24 cellular contexts compared by ENCODE assay signal in the genomic region with DNA sequence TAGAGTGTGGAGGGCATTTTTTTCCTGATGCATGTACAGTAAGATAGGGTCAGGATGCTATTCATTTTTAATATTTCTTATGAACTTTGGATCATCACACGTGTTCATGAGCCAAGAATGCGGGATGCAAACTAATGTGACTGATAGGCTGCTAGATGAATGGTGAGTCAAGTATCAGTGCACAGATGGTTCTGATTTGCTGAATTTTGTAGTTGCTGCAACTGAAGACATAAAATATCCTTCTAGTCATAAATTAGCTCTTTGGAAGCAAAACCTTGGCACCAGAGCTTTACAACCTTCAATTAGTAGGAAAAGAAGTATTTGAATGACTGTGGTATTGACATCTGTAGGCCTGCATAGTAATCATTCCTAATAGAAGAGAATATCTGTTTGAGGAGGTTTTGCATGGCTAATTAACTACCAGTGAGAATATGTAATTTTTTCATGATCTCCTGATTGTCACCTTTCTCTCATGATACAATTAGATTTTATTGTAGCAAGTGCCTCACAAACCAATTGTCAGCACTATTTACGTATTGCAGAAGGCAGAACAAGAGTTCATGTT.
DNase-seq lines count a peak whose midpoint lies in the region; TF ChIP-seq lines count a peak whose summit lies in the region.
"Had no signal": no experiment of that assay in that cellular context is flagged by ENCODE, and none has a peak within 500 bp of the region (broad histone marks: within the 10 kb centered on the region; RNA-seq: fewer than 3 reads in every experiment).

No MANE protein-coding gene starts in this region.

- H3K4me1 ChIP-seq in ascending aorta: no peaks in the 10 kb centered on the region
- H3K4me1 ChIP-seq: colonic mucosa, left lung, psoas muscle had no signal

- H3K36me3 ChIP-seq in ascending aorta: peaks cover 0 to 3% of the 10 kb centered on the region in 2 donors
- H3K36me3 ChIP-seq: adrenal gland, colonic mucosa had no signal

- H3K27me3 ChIP-seq in ascending aorta: no peaks in the 10 kb centered on the region
- H3K27me3 ChIP-seq: adrenal gland, colonic mucosa, left lung had no signal

- H3K9me3 ChIP-seq in ascending aorta: no peaks in the 10 kb centered on the region
- H3K9me3 ChIP-seq: adrenal gland, colonic mucosa, left lung, psoas muscle had no signal

- TF ChIP-seq CTCF in astrocyte of the spinal cord (IDR thresholded peaks at IDR 0.05; ENCODE audit: low read depth, low read length) (no peak), GM13977 (IDR thresholded peaks at IDR 0.05; ENCODE audit: extremely low read depth, insufficient read depth, missing control alignments) (no peak), ascending aorta (IDR thresholded peaks at IDR 0.05) (no peak)

- peak; percentile 33 for DNase-seq in GM03348 (ENCODE audit: low spot score)
- DNase-seq in NCI-H1417 treated with DMSO at 0.1 percent for 48 hours (lab: John Stamatoyannopoulos, UW): peak; percentile 12
- peak; percentile 7 for DNase-seq in astrocyte of the spinal cord (ENCODE audit: low read depth, low spot score)
- DNase-seq in skeletal muscle cell (ENCODE audit: low read depth): peak; percentile 41
- no peak for DNase-seq in SW 1271 (lab: John Stamatoyannopoulos, UW)
- DNase-seq in GM13977 (ENCODE audit: low spot score): no peak
- DNase-seq in HuH-7.5 (ENCODE audit: low spot score): no peak
- DNase-seq in ascending aorta (ENCODE audit: low spot score in 2 of 2): no peak
- DNase-seq: activated CD4-positive, alpha-beta T cell treated with anti-CD3 and anti-CD28 coated beads for 36 hours; activated CD8-positive, alpha-beta memory T cell treated with anti-CD3 and anti-CD28 coated beads for 24 hours; activated T-cell treated with anti-CD3 and anti-CD28 coated beads, Interleukin-2, amount 50 U/mL, for 1 hour; adrenal gland; colonic mucosa; endodermal cell; GF-D8; H9; KBM-7; left lung; mesendoderm; NCI-H2171; NCI-H524 treated with DMSO at 0.1 percent for 48 hours; psoas muscle; stimulated activated CD8-positive, alpha-beta memory T cell treated with anti-CD3 and anti-CD28 coated beads, Interleukin-4, amount 100 ng/mL, for 48 hours; T-helper 2 cell had no signal

- in situ Hi-C loops in astrocyte of the spinal cord (cut with HindIII; ENCODE audit: low sequenced_read_pairs): no loop called here
- in situ Hi-C loops in GM13977 (cut with MboI; ENCODE audit: low pct_unique_long_range_greater_than_20kb, low sequenced_read_pairs, unreplicated experiment): no loop called here

- intact Hi-C loops in ascending aorta (cut with DNase I): no loop called here

- H3K4me3 ChIP-seq in astrocyte of the spinal cord (ENCODE audit: low read depth, low read length) (no peak overlapping the region), skeletal muscle cell (ENCODE audit: low read depth, low read length) (no peak overlapping the region), ascending aorta (no peak overlapping the region)
- H3K4me3 ChIP-seq: adrenal gland, colonic mucosa, left lung, psoas muscle had no signal

- no peak overlapping the region for H3K27ac ChIP-seq in ascending aorta
- H3K27ac ChIP-seq: adrenal gland, colonic mucosa, left lung, psoas muscle had no signal

Comparison
In these comparisons a context has a peak if more than half of its experiments do, and no peak if none do; other contexts are left out.
1. DNase-seq: peak in GM03348 (single experiment), NCI-H1417 treated with DMSO at 0.1 percent for 48 hours (single experiment), astrocyte of the spinal cord (single experiment) and skeletal muscle cell (single experiment); none in SW 1271 (0 of 2), GM13977 (single experiment), HuH-7.5 (single experiment) and ascending aorta (0 of 2).